33 cellular contexts compared by ENCODE assay signal in the genomic region with DNA sequence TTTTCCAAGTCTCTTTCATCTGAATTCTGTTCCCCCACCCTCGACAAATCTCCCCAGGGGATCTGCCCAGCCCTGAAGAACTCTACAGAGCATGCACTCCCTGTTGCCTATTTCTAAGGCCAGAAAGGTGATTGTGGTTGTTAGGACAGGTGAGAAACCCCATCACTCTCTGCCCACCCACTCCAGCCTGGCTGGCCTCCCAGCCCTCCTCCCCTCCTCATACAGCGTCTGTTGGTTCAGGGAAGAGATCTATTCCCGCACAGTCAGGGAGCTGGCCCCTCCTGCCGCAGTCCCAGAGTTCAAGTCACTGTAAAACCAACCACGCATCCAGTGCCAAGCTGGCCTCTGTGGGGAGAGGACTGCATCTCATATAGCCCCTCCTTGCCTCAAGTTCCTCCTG.
"Had no signal": no experiment of that assay in that cellular context is flagged by ENCODE, and none has a peak within 500 bp of the region (broad histone marks: within the 10 kb centered on the region; RNA-seq: fewer than 3 reads in every experiment).

No MANE protein-coding gene starts in this region.

- H3K27me3 ChIP-seq: adrenal gland had no signal

- H3K27ac ChIP-seq: adrenal gland, body of pancreas, breast epithelium, PC-9, RWPE1, VCaP had no signal

- H3K27ac Mint-ChIP-seq: activated B cell treated with CpG ODN at 0.5 μM for 24 hours; activated CD4-positive, alpha-beta memory T cell treated with anti-CD3 and anti-CD28 coated beads for 36 hours; activated naive CD4-positive, alpha-beta T cell treated with anti-CD3 and anti-CD28 coated beads, Interleukin-2, amount 50 U/mL, for 72 hours; activated T-helper 2 cell treated with anti-CD3 and anti-CD28 coated beads, Interferon-gamma antibody, Interleukin-2, Interleukin-4, amounts not matched to agents 10 μg/mL and 5 μg/mL and 100 μg/mL, durations not matched to agents 14 hours and 24 hours and 36 hours had no signal

- H3K4me3 Mint-ChIP-seq: activated B cell treated with CpG ODN at 0.5 μM for 24 hours; activated CD4-positive, alpha-beta memory T cell treated with anti-CD3 and anti-CD28 coated beads for 36 hours had no signal

- H3K4me1 ChIP-seq: adrenal gland, body of pancreas, breast epithelium had no signal

- H3K9me3 ChIP-seq: adrenal gland had no signal

- ATAC-seq: activated naive CD4-positive, alpha-beta T cell treated with anti-CD3 and anti-CD28 coated beads, Interleukin-2, amount 50 U/mL, for 72 hours; body of pancreas; K562; Right ventricle myocardium inferior had no signal

- DNase-seq: activated B cell treated with CpG ODN at 0.5 μM for 24 hours; activated CD4-positive, alpha-beta memory T cell treated with anti-CD3 and anti-CD28 coated beads for 36 hours; activated CD4-positive, alpha-beta T cell treated with anti-CD3 and anti-CD28 coated beads for 4 hours; activated CD4-positive, alpha-beta T cell treated with anti-CD3 and anti-CD28 coated beads, Interleukin-2, amount 50 U/mL, for 1 hour; activated CD4-positive, CD25-positive, alpha-beta regulatory T cell treated with anti-CD3 and anti-CD28 coated beads, Interleukin-2, amount 50 U/mL, for 72 hours; activated gamma-delta T cell; activated naive CD4-positive, alpha-beta T cell treated with Interleukin-2 at 50 U/mL for 16 hours; activated T-cell treated with anti-CD3 and anti-CD28 coated beads, Interleukin-2, amount 50 U/mL, for 1 hour; body of pancreas; IMR-90; NCI-H1092 treated with DMSO at 0.1 percent for 48 hours; NCI-H187 treated with DMSO at 0.1 percent for 48 hours; NCI-H2081; NCI-H226; NCI-H446 treated with DMSO at 0.1 percent for 48 hours; NCI-H524; NCI-H69; NCI-H82; NK-92 treated with Interleukin-12 subunit alpha and Interleukin-12 subunit beta, amount 100 ng/mL, for 24 hours; PC-9; SIG-M5; SW 1271; T-helper 1 cell; T-helper 2 cell; T-helper 9 cell had no signal

- H3K36me3 ChIP-seq: adrenal gland, breast epithelium had no signal

- H3K4me3 ChIP-seq: adrenal gland, body of pancreas, breast epithelium, K562, PC-9 had no signal

- H3K9me3 Mint-ChIP-seq: activated naive CD4-positive, alpha-beta T cell treated with anti-CD3 and anti-CD28 coated beads, Interleukin-2, amount 50 U/mL, for 72 hours had no signal
